19 cellular contexts compared by ENCODE assay signal in the genomic region with DNA sequence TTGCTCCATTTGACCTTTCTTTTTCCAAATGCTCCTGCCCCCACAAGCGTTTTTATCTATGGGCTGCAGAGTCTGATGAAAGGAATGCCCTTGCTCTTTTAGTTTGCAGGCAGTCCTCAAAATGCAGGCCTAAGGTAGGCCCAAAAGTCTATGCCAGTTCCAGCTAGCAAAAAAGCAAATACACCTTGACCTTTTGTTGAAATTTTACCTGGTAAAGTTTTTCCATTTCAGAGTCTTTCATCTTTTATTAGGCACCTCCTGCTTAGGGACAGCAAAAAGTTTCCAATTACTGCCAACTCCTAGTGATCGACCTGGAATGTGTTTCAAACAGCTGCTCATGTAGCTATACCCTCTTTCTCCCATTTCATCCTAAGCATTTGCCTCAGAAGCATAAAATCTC. TPM values are rescaled to one million over a fixed set of nuclear protein-coding genes. Genes with fewer than 3 reads are reported as not detected.
DNase-seq lines count a peak whose midpoint lies in the region; ATAC-seq and TF ChIP-seq lines count a peak whose summit lies in the region.
"Had no signal": no experiment of that assay in that cellular context is flagged by ENCODE, and none has a peak within 500 bp of the region (broad histone marks: within the 10 kb centered on the region; RNA-seq: fewer than 3 reads in every experiment).

No MANE protein-coding gene starts in this region.

- H4K20me1 ChIP-seq in H9 (ENCODE audit: control insufficient read depth, insufficient read depth, insufficient read length): no peaks in the 10 kb centered on the region

- no peak overlapping the region for H3K4me3 Mint-ChIP-seq in H9
- H3K4me3 Mint-ChIP-seq in mesothelial cell of epicardium: no peak overlapping the region
- H3K4me3 Mint-ChIP-seq: activated CD4-positive, alpha-beta T cell treated with anti-CD3 and anti-CD28 coated beads for 36 hours; stimulated activated memory B cell treated with anti-CD40 and anti-IgM and Interleukin-4, amounts not matched to agents 10 μg/mL and 1 μg/mL and 100 μg/mL, for 72 hours had no signal

- TF ChIP-seq CTCF in 22Rv1 (IDR thresholded peaks at IDR 0.05) (no peak), H9 (conservative IDR thresholded peaks at IDR 0.05) (no peak), mesothelial cell of epicardium (IDR thresholded peaks at IDR 0.05; ENCODE audit: unreplicated experiment) (no peak)

- DNase-seq in H9 (no peak), mesothelial cell of epicardium (ENCODE audit: low spot score in 2 of 2, unreplicated experiment in 2 of 2) (no peak), HUDEP-2 (lab: John Stamatoyannopoulos, UW; ENCODE audit: unreplicated experiment in 76 of 76) (no peak), sciatic nerve (ENCODE audit: low spot score) (no peak)
- DNase-seq: activated CD4-positive, alpha-beta T cell treated with anti-CD3 and anti-CD28 coated beads for 36 hours; activated naive CD4-positive, alpha-beta T cell; DMS79; effector CD8-positive, alpha-beta T cell; HCEC 1CT; NCI-H1417 treated with DMSO at 0.1 percent for 48 hours; NCI-H748 treated with DMSO at 0.1 percent for 48 hours; occipital lobe; right cardiac atrium; thyroid gland had no signal

- H3K79me1 ChIP-seq in H9 (ENCODE audit: insufficient read depth, low read depth, low read length, poor library complexity, severe bottlenecking): no peaks in the 10 kb centered on the region

- no peak overlapping the region for H3K9ac ChIP-seq in H9 (ENCODE audit: extremely low read depth, insufficient read length, low read length)

- H3K4me1 Mint-ChIP-seq in H9 (peaks cover 9 to 11% of the 10 kb centered on the region in 2 experiments), mesothelial cell of epicardium (peaks cover 18% of the 10 kb centered on the region)

- no CpG with 5 or more reads among the region's 2 CpGs for WGBS in H9 (ENCODE audit: extremely low coverage, insufficient read length, low lambda C conversion rate)

- H3K36me3 Mint-ChIP-seq in H9 (ENCODE audit: insufficient read depth in 1 of 3, low read depth in 3 of 3): peaks cover 15 to 36% (median 24%) of the 10 kb centered on the region in 3 experiments
- H3K36me3 Mint-ChIP-seq in mesothelial cell of epicardium: peaks cover 3% of the 10 kb centered on the region

- H3K9me3 Mint-ChIP-seq in H9: peaks cover 0 to 4% of the 10 kb centered on the region in 2 experiments; a peak in 1 of 5 replicates
- H3K9me3 Mint-ChIP-seq in mesothelial cell of epicardium: no peaks in the 10 kb centered on the region
- H3K9me3 Mint-ChIP-seq: stimulated activated memory B cell treated with anti-CD40 and anti-IgM and Interleukin-4, amounts not matched to agents 10 μg/mL and 1 μg/mL and 100 μg/mL, for 72 hours had no signal

- no peak overlapping the region for H2AFZ ChIP-seq in H9 (ENCODE audit: low read length)

- H3T11ph ChIP-seq in H9 (ENCODE audit: low read length): no peak overlapping the region

- no peak overlapping the region for H3K18ac ChIP-seq in H9 (ENCODE audit: insufficient read length, low read depth, low read length)

- no peaks in the 10 kb centered on the region for H3K9me3 ChIP-seq in H9 (ENCODE audit: control insufficient read depth, low read depth, low read length)
- H3K9me3 ChIP-seq: thyroid gland had no signal

- H3K23ac ChIP-seq in H9 (ENCODE audit: insufficient read length, low read depth, low read length): no peak overlapping the region

- H3K27me3 Mint-ChIP-seq in H9 (ENCODE audit: low read depth) (no peaks in the 10 kb centered on the region), mesothelial cell of epicardium (ENCODE audit: low read depth) (no peaks in the 10 kb centered on the region)
- H3K27me3 Mint-ChIP-seq: activated CD4-positive, alpha-beta T cell treated with anti-CD3 and anti-CD28 coated beads for 36 hours; stimulated activated memory B cell treated with anti-CD40 and anti-IgM and Interleukin-4, amounts not matched to agents 10 μg/mL and 1 μg/mL and 100 μg/mL, for 72 hours had no signal

- no peaks in the 10 kb centered on the region for H3K27me3 ChIP-seq in H9 (ENCODE audit: insufficient read depth, low read length)
- H3K27me3 ChIP-seq: thyroid gland had no signal

- H4K91ac ChIP-seq in H9 (ENCODE audit: insufficient read length, low read depth, low read length): no peak overlapping the region

- H3K4ac ChIP-seq in H9 (ENCODE audit: low read depth, low read length): no peak overlapping the region

- intact Hi-C loops in sciatic nerve (cut with DNase I): no loop called here

- ATAC-seq in GM21367 (IDR thresholded peaks at IDR 0.05; ENCODE audit: unreplicated experiment) (no peak), sciatic nerve (no peak)
- ATAC-seq: activated CD4-positive, alpha-beta T cell treated with anti-CD3 and anti-CD28 coated beads for 36 hours; right cardiac atrium; Right ventricle myocardium inferior; stimulated activated memory B cell treated with anti-CD40 and anti-IgM and Interleukin-4, amounts not matched to agents 10 μg/mL and 1 μg/mL and 100 μg/mL, for 72 hours had no signal

- no peak overlapping the region for H2BK15ac ChIP-seq in H9 (ENCODE audit: low read depth, low read length)

- no peak overlapping the region for H4K8ac ChIP-seq in H9 (replicated peaks; ENCODE audit: insufficient read length, low read depth, low read length)

- peaks cover 3% of the 10 kb centered on the region; the same call in 1 of the 2 replicates for H3K79me2 ChIP-seq in H9 (ENCODE audit: insufficient read depth, low read length)

- H2BK5ac ChIP-seq in H9 (ENCODE audit: insufficient read length, low read length): no peak overlapping the region

- no peak overlapping the region for H4K5ac ChIP-seq in H9 (ENCODE audit: insufficient read length, low read depth, low read length)

- H3K27ac Mint-ChIP-seq in H9: peak overlapping the region; percentile 34 to 76 (median 52); a peak in 2 of 7 replicates
- H3K27ac Mint-ChIP-seq in mesothelial cell of epicardium: peak overlapping the region; percentile 27
- H3K27ac Mint-ChIP-seq: activated CD4-positive, alpha-beta T cell treated with anti-CD3 and anti-CD28 coated beads for 36 hours; stimulated activated memory B cell treated with anti-CD40 and anti-IgM and Interleukin-4, amounts not matched to agents 10 μg/mL and 1 μg/mL and 100 μg/mL, for 72 hours had no signal

- no peak overlapping the region for H2BK20ac ChIP-seq in H9 (ENCODE audit: low read depth, low read length, poor library complexity, severe bottlenecking)

- H3K27ac ChIP-seq in 22Rv1 (peak overlapping the region; percentile 30), H9 (ENCODE audit: insufficient read length, low read depth, low read length) (no peak overlapping the region)
- H3K27ac ChIP-seq: thyroid gland had no signal

- no peak overlapping the region for H3K4me2 ChIP-seq in H9 (ENCODE audit: insufficient read depth, insufficient read length, low read length)

- no peak overlapping the region for H3K14ac ChIP-seq in H9 (ENCODE audit: insufficient read depth, low read length)

- H3K4me1 ChIP-seq in H9 (ENCODE audit: insufficient read depth, low read length): no peaks in the 10 kb centered on the region; the same call in 1 of the 2 replicates

- peaks cover 4% of the 10 kb centered on the region for H3K23me2 ChIP-seq in H9 (ENCODE audit: insufficient read length, low read depth, low read length, poor library complexity, severe bottlenecking)

- H2BK120ac ChIP-seq in H9 (ENCODE audit: low read depth, low read length, poor library complexity, severe bottlenecking): no peak overlapping the region

- H2BK12ac ChIP-seq in H9 (ENCODE audit: insufficient read length, low read depth, low read length): no peak overlapping the region

- no peak overlapping the region for H3K56ac ChIP-seq in H9 (ENCODE audit: insufficient read length, low read depth, low read length)

- H2AK5ac ChIP-seq in H9 (ENCODE audit: insufficient read length, low read length): no peak overlapping the region

RNA-seq across cellular contexts. Expression of a gene that starts 2.7 kb away (rescaled TPM):
- total RNA-seq in H9 (2021) (1.0 and 1.4 TPM in 2 replicates), mesothelial cell of epicardium (1.9 to 2.6 TPM (median 1.9 TPM) in 3 replicates), sciatic nerve (2.9 TPM)

RNA-seq across cellular contexts. Expression of a gene that starts 4.4 kb away (rescaled TPM):
- total RNA-seq in H9 (2021) (293 and 306 TPM in 2 replicates), mesothelial cell of epicardium (258 to 329 TPM (median 308 TPM) in 3 replicates), sciatic nerve (187 TPM)

RNA-seq across cellular contexts. Expression of a gene that starts 4.5 kb away (rescaled TPM):
- total RNA-seq in H9 (2021) (0.24 and 0.57 TPM in 2 replicates), mesothelial cell of epicardium (0.93 to 1.2 TPM (median 0.98 TPM) in 3 replicates), sciatic nerve (0.40 TPM)

RNA-seq across cellular contexts. Expression of a gene that starts 40.4 kb away (rescaled TPM):
- total RNA-seq in H9 (2021) (5.8 and 7.0 TPM in 2 replicates), mesothelial cell of epicardium (8.6 to 12.2 TPM (median 8.6 TPM) in 3 replicates), sciatic nerve (33.3 TPM)

RNA-seq across cellular contexts. Expression of a gene that starts 57.7 kb away (rescaled TPM):
- total RNA-seq in H9 (2021): 0.20 and 0.31 TPM in 2 replicates
- total RNA-seq in mesothelial cell of epicardium: 0.52 to 0.67 TPM (median 0.64 TPM) in 3 replicates
- total RNA-seq in sciatic nerve: 2.5 TPM
- total RNA-seq: chondrocyte had no signal
